Comparison of ENCODE assay signal across 5 cellular contexts in genomic region chr7:129076886-129077285, GRCh38.
"Had no signal": no experiment of that assay in that cellular context is flagged by ENCODE, and none has a peak within 500 bp of the region (broad histone marks: within the 10 kb centered on the region; RNA-seq: fewer than 3 reads in every experiment).

No MANE protein-coding gene starts in this region.

- H3K27ac ChIP-seq: HL-60 had no signal

- DNase-seq: IMR-90, KBM-7, KG1 had no signal

- H3K4me3 ChIP-seq: K562 had no signal
